8 cellular contexts compared by ENCODE assay signal in the genomic region with DNA sequence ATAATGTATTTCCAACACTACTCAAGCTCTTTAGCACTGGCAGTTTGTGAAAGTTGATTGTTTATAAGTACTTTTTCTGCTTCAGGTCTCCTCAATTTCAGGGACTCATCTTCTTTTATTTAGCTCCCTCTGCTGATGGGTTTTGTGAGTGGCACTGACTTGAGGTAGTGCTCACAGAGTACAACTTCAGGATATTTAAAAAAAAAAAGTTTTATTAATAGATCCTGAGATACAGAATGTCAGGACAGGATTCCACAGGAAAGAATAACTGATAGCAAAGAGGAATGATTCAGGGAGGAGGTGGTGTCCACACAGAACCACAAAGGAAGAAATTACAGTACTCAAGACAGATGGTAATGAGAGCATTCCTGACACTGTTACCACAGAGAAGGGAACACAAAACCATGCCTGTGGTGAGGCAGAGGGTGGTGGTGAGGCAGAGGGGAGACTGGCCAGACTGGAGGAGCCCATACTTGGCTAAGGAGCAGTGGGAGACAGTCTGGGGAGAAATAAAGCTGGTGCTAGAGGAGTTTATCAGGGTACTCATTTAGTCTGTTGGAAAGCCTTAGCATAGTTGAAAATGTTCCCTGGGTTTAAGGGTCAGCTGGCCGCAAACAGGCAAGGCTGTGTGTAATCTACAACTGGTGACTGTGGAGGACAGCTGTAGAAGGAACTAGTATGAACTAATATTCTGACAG.
DNase-seq lines count a peak whose midpoint lies in the region; ATAC-seq and TF ChIP-seq lines count a peak whose summit lies in the region.

No MANE protein-coding gene starts in this region.

- peak overlapping the region; percentile 11; the same call in 1 of the 2 replicates for H3K4ac ChIP-seq in IMR-90 (ENCODE audit: low read depth, low read length)

- peaks cover 2% of the 10 kb centered on the region for H3K9me1 ChIP-seq in IMR-90 (ENCODE audit: insufficient read depth, low read length)

- H2AFZ ChIP-seq in IMR-90 (replicated peaks; ENCODE audit: low read length, poor library complexity) = peak overlapping the region; percentile 12

- H3K9me3 ChIP-seq in IMR-90 (ENCODE audit: control insufficient read depth, insufficient read depth, low read length) (no peaks in the 10 kb centered on the region), SJSA1 (replicated peaks) (no peaks in the 10 kb centered on the region), endocrine pancreas (ENCODE audit: control insufficient read depth, low read length) (no peaks in the 10 kb centered on the region), aorta (ENCODE audit: control insufficient read depth, low read length) (no peaks in the 10 kb centered on the region)

- H2BK15ac ChIP-seq in IMR-90 (ENCODE audit: low read depth, low read length) = peak overlapping the region; percentile 4; the same call in 1 of the 3 replicates

- dilution Hi-C loops in IMR-90 (cut with HindIII; ENCODE audit: low sequenced_read_pairs, unreplicated experiment) = no loop called here

- no peaks in the 10 kb centered on the region for H3K27me3 ChIP-seq in IMR-90 (ENCODE audit: control insufficient read depth, insufficient read depth, low read length)
- H3K27me3 ChIP-seq in SJSA1 (replicated peaks) = no peaks in the 10 kb centered on the region
- H3K27me3 ChIP-seq in endocrine pancreas (ENCODE audit: control insufficient read depth, insufficient read depth, low read length) = no peaks in the 10 kb centered on the region
- no peaks in the 10 kb centered on the region for H3K27me3 ChIP-seq in aorta (ENCODE audit: control insufficient read depth in 1 of 2, insufficient read depth in 2 of 2, low read length in 1 of 2)

- no peak overlapping the region for H3K18ac ChIP-seq in IMR-90 (ENCODE audit: low read depth, low read length)

- no peaks in the 10 kb centered on the region for H3K27me3 Mint-ChIP-seq in memory B cell

- no peak overlapping the region for H2BK20ac ChIP-seq in IMR-90 (ENCODE audit: low read depth, low read length)

- H4K5ac ChIP-seq in IMR-90 (ENCODE audit: low read depth, low read length) = no peak overlapping the region

- no CpG with 5 or more reads among the region's 1 CpG for WGBS in IMR-90 (ENCODE audit: extremely low coverage in 2 of 2, insufficient read length in 1 of 2), 2 experiments
- WGBS in aorta, 2 donors = 3 to 16% methylated on average over 1 of the region's 1 CpG

- peaks cover 10 to 54% of the 10 kb centered on the region in 2 experiments for H3K79me1 ChIP-seq in IMR-90 (ENCODE audit: low read depth in 1 of 2, low read length in 2 of 2)

- peak; percentile 74 for TF ChIP-seq CTCF in IMR-90 (conservative IDR thresholded peaks at IDR 0.05; ENCODE audit: low read depth, low read length)

- peak overlapping the region; percentile 28 for H3K4me2 ChIP-seq in IMR-90 (ENCODE audit: low read depth, low read length)

- H2AK5ac ChIP-seq in IMR-90 (ENCODE audit: low read depth, low read length) = peak overlapping the region; percentile 0; the same call in 1 of the 2 replicates

- CTCF ChIA-PET in IMR-90 (lab: Yijun Ruan, JAX) = interaction anchor here (0.6 to 2.1 kb wide), 14 partner anchors 9 to 256 kb away, joined by 3 to 8 read pairs (median 3); a partner anchor contains a TSS

- POLR2A ChIA-PET in IMR-90 (lab: Charles Lee; ENCODE audit: unreplicated experiment) = no interaction called here

- H3K4me3 ChIP-seq in IMR-90 (ENCODE audit: insufficient read depth, low read depth, low read length) = no peak overlapping the region
- H3K4me3 ChIP-seq in SJSA1 = no peak overlapping the region
- H3K4me3 ChIP-seq in endocrine pancreas (ENCODE audit: control insufficient read depth, insufficient read depth, low read length) = peak overlapping the region; percentile 74
- H3K4me3 ChIP-seq in aorta (ENCODE audit: low read length in 2 of 2) = no peak overlapping the region

- DNase-seq in stimulated activated CD4-positive, alpha-beta T cell treated with anti-CD3 and anti-CD28 coated beads, Interleukin-2, amount 100 ng/mL, for 4 hours (ENCODE audit: low read depth) = peak; percentile 9
- no peak for DNase-seq in stimulated activated CD4-positive, alpha-beta T cell treated with anti-CD3 and anti-CD28 coated beads, Interleukin-2, amount 100 ng/mL, for 24 hours
- DNase-seq in IMR-90 = peak; percentile 93
- peak; percentile 77 to 84 for DNase-seq in SJSA1 (ENCODE audit: low read depth in 1 of 2, low spot score in 2 of 2)
- DNase-seq in memory B cell (ENCODE audit: low spot score in 2 of 2) = peak in 1 of 2 donors; percentile 37
- DNase-seq in aorta = no peak

- peak; percentile 70 for TF ChIP-seq RAD21 in IMR-90 (IDR thresholded peaks at IDR 0.05; ENCODE audit: low read length)

- no peak overlapping the region; the same call in 1 of the 2 replicates for H2BK120ac ChIP-seq in IMR-90 (ENCODE audit: low read depth, low read length)

- no peak overlapping the region for H3K27ac Mint-ChIP-seq in memory B cell

- peak overlapping the region in 1 of 2 experiments; percentile 1; a peak in 1 of 4 replicates for H4K8ac ChIP-seq in IMR-90 (ENCODE audit: low read depth in 2 of 2, low read length in 2 of 2)

- H4K20me1 ChIP-seq in IMR-90 (ENCODE audit: insufficient read depth, low read length) = peaks cover 10% of the 10 kb centered on the region

- no peak overlapping the region for H3K56ac ChIP-seq in IMR-90 (ENCODE audit: extremely low read depth, insufficient read depth, low read length)

- H4K91ac ChIP-seq in IMR-90 (ENCODE audit: insufficient read depth, low read depth, low read length) = no peak overlapping the region

- intact Hi-C loops in IMR-90 (cut with micrococcal nuclease) (loop anchor here (1.0 to 2.0 kb wide), 3 partner anchors 56 to 96 kb away; a partner anchor contains a TSS), aorta (cut with DNase I) (loop anchor here (5.0 to 10.0 kb wide), 2 partner anchors 52 to 55 kb away; no protein-coding TSS in a partner anchor)

- H3K36me3 Mint-ChIP-seq in memory B cell = peaks cover 3% of the 10 kb centered on the region

- peak; percentile 90 for ATAC-seq in IMR-90 (ENCODE audit: low read depth)
- peak; percentile 71 for ATAC-seq in memory B cell (ENCODE audit: low read depth)
- peak; percentile 64 for ATAC-seq in aorta (ENCODE audit: low FRiP score)
- ATAC-seq in HG03442 (IDR thresholded peaks at IDR 0.05; ENCODE audit: unreplicated experiment) = no peak

- no peaks in the 10 kb centered on the region for H3K36me3 ChIP-seq in IMR-90 (ENCODE audit: control insufficient read depth, insufficient read depth, low read length)
- H3K36me3 ChIP-seq in SJSA1 = peaks cover 3% of the 10 kb centered on the region
- no peaks in the 10 kb centered on the region for H3K36me3 ChIP-seq in endocrine pancreas (ENCODE audit: control insufficient read depth, insufficient read depth, low read length)
- no peaks in the 10 kb centered on the region for H3K36me3 ChIP-seq in aorta (ENCODE audit: control insufficient read depth in 1 of 2, insufficient read depth in 2 of 2, low read length in 1 of 2)

- no peaks in the 10 kb centered on the region for H3K9me3 Mint-ChIP-seq in memory B cell

- no peak overlapping the region for H2AK9ac ChIP-seq in IMR-90 (replicated peaks; ENCODE audit: low read depth, low read length, poor library complexity)

- peaks cover 11% of the 10 kb centered on the region for H3K4me1 Mint-ChIP-seq in memory B cell

- peak overlapping the region; percentile 69 for H2BK5ac ChIP-seq in IMR-90 (ENCODE audit: low read depth, low read length, poor library complexity, severe bottlenecking)

- H3K9ac ChIP-seq in IMR-90 (ENCODE audit: low read depth, low read length) (no peak overlapping the region), endocrine pancreas (ENCODE audit: control insufficient read depth, insufficient read depth, low read length) (peak overlapping the region; percentile 66)

- peak overlapping the region; percentile 20; the same call in 1 of the 2 replicates for H3K23ac ChIP-seq in IMR-90 (ENCODE audit: low read depth, low read length)

- no TSS peak for BruUV-seq in IMR-90 (replicated peaks; lab: Mats Ljungman, UMichigan)

- H3K4me1 ChIP-seq in IMR-90 (ENCODE audit: control insufficient read depth, insufficient read depth, low read length) (peaks cover 10% of the 10 kb centered on the region), SJSA1 (replicated peaks) (peaks cover 39% of the 10 kb centered on the region), endocrine pancreas (ENCODE audit: control insufficient read depth, insufficient read depth, low read length) (peaks cover 29% of the 10 kb centered on the region), aorta (ENCODE audit: control insufficient read depth in 1 of 2, insufficient read depth in 2 of 2, low read length in 2 of 2) (peaks cover 0 to 2% of the 10 kb centered on the region in 2 donors)

- H3K14ac ChIP-seq in IMR-90 (replicated peaks; ENCODE audit: low read depth, low read length) = peak overlapping the region; percentile 15; the same call in 1 of the 2 replicates

- in situ Hi-C loops in IMR-90 (cut with MboI; ENCODE audit: low sequenced_read_pairs) = no loop called here

- H3K27ac ChIP-seq in IMR-90 (ENCODE audit: insufficient read depth, low read length) = peak overlapping the region; percentile 7; the same call in 1 of the 2 replicates
- H3K27ac ChIP-seq in SJSA1 = peak overlapping the region; percentile 19
- peak overlapping the region in 1 of 2 donors; percentile 78 for H3K27ac ChIP-seq in aorta (ENCODE audit: low read depth in 1 of 2, low read length in 2 of 2)

- no peak overlapping the region for H3K4me3 Mint-ChIP-seq in memory B cell

- peak; percentile 55; the same call in 1 of the 2 replicates for TF ChIP-seq POLR2A in IMR-90 (IDR thresholded peaks at IDR 0.05; ENCODE audit: low read depth, low read length)

TF ChIP-seq in IMR-90, 13 proteins besides CTCF, POLR2A, EP300 and RAD21 (continues in another document):
- TF ChIP-seq RFX5 (IDR thresholded peaks at IDR 0.05; ENCODE audit: low read depth, low read length) = no peak
- no peak for TF ChIP-seq MXI1 (IDR thresholded peaks at IDR 0.05; ENCODE audit: borderline replicate concordance, low read depth, low read length)
- no peak for TF ChIP-seq MAFK (IDR thresholded peaks at IDR 0.05; ENCODE audit: low read depth, low read length)
- peak; percentile 25; the same call in 1 of the 2 replicates for TF ChIP-seq BHLHE40 (IDR thresholded peaks at IDR 0.05; ENCODE audit: low read depth, low read length)
- TF ChIP-seq CHD1 (IDR thresholded peaks at IDR 0.05; ENCODE audit: low read depth, low read length) = no peak
- TF ChIP-seq, protein P1, sequence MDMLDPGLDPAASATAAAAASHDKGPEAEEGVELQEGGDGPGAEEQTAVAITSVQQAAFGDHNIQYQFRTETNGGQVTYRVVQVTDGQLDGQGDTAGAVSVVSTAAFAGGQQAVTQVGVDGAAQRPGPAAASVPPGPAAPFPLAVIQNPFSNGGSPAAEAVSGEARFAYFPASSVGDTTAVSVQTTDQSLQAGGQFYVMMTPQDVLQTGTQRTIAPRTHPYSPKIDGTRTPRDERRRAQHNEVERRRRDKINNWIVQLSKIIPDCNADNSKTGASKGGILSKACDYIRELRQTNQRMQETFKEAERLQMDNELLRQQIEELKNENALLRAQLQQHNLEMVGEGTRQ (IDR thresholded peaks at IDR 0.05; ENCODE audit: low read depth, low read length) = 0 out of 2 replicates have a peak, but pooled peaks have one; percentile 7
- TF ChIP-seq FOS (IDR thresholded peaks at IDR 0.05; ENCODE audit: low read depth, low read length) = no peak
- TF ChIP-seq RCOR1 (IDR thresholded peaks at IDR 0.05; ENCODE audit: insufficient replicate concordance, low read length) = peak; percentile 68

Comparison
In these comparisons a context has a peak if more than half of its experiments do, and no peak if none do; other contexts are left out.
1. DNase-seq: peak in stimulated activated CD4-positive, alpha-beta T cell treated with anti-CD3 and anti-CD28 coated beads, Interleukin-2, amount 100 ng/mL, for 4 hours (single experiment), IMR-90 (single experiment) and SJSA1 (2 of 2); none in stimulated activated CD4-positive, alpha-beta T cell treated with anti-CD3 and anti-CD28 coated beads, Interleukin-2, amount 100 ng/mL, for 24 hours (0 of 2) and aorta (0 of 2).